Comparison of ENCODE assay signal across 8 cellular contexts in genomic region chr14:44846232-44846824, GRCh38.
DNase-seq lines count a peak whose midpoint lies in the region; ATAC-seq, FAIRE-seq and TF ChIP-seq lines count a peak whose summit lies in the region.

No MANE protein-coding gene starts in this region.

- WGBS in small intestine, 3 donors = 12 to 22% (median 19%) methylated on average over 4 of the region's 4 CpGs

- in situ Hi-C loops in HAP-1 (cut with MboI; ENCODE audit: low sequenced_read_pairs) = no loop called here

- H3K36me3 ChIP-seq in right atrium auricular region = no peaks in the 10 kb centered on the region
- H3K36me3 ChIP-seq in HAP-1 (replicated peaks) = no peaks in the 10 kb centered on the region
- H3K36me3 ChIP-seq in small intestine (ENCODE audit: control insufficient read depth in 2 of 2, insufficient read depth in 2 of 2, low read length in 2 of 2) = no peaks in the 10 kb centered on the region

- TF ChIP-seq CTCF in right atrium auricular region (IDR thresholded peaks at IDR 0.05) = peak; percentile 36 to 83

- peak; percentile 79 for FAIRE-seq in TTC549 (lab: Jason Lieb, UNC)
- FAIRE-seq in small intestine (lab: Jason Lieb, UNC) = peak; percentile 19

- H3K9me3 ChIP-seq in right atrium auricular region = no peaks in the 10 kb centered on the region
- no peaks in the 10 kb centered on the region for H3K9me3 ChIP-seq in HAP-1
- no peaks in the 10 kb centered on the region for H3K9me3 ChIP-seq in small intestine (ENCODE audit: control insufficient read depth, low read depth)

- H3K27ac ChIP-seq in right atrium auricular region (no peak overlapping the region), small intestine (ENCODE audit: low read depth in 1 of 2, low read length in 1 of 2) (no peak overlapping the region)

- H3K4me3 ChIP-seq in right atrium auricular region (no peak overlapping the region), HAP-1 (no peak overlapping the region), small intestine (ENCODE audit: low read depth in 1 of 2, low read length in 2 of 2) (no peak overlapping the region)

- no peak for DNase-seq in right atrium auricular region (ENCODE audit: low spot score)
- DNase-seq in left cardiac atrium = no peak
- peak; percentile 44 to 47 for DNase-seq in HAP-1 (ENCODE audit: low spot score in 2 of 2)
- DNase-seq in NCI-H1092 treated with DMSO at 0.1 percent for 48 hours (lab: John Stamatoyannopoulos, UW) = peak; percentile 76
- DNase-seq in glomerular endothelial cell (ENCODE audit: extremely low read depth, low read depth, low spot score) = peak; percentile 20
- peak; percentile 25 for DNase-seq in small intestine
- DNase-seq in stimulated activated naive CD4-positive, alpha-beta T cell treated with Interleukin-2 at 50 U/mL for 16 hours (lab: John Stamatoyannopoulos, UW) = no peak

- intact Hi-C loops in left cardiac atrium (cut with DNase I) = no loop called here

- H3K4me1 ChIP-seq in right atrium auricular region (no peaks in the 10 kb centered on the region), HAP-1 (no peaks in the 10 kb centered on the region), small intestine (ENCODE audit: control insufficient read depth in 2 of 2, insufficient read depth in 1 of 2, low read depth in 1 of 2, low read length in 1 of 2) (no peaks in the 10 kb centered on the region)

- no peak for ATAC-seq in left cardiac atrium

- H3K27me3 ChIP-seq in right atrium auricular region = no peaks in the 10 kb centered on the region
- H3K27me3 ChIP-seq in HAP-1 (ENCODE audit: low read depth) = no peaks in the 10 kb centered on the region
- no peaks in the 10 kb centered on the region for H3K27me3 ChIP-seq in small intestine (ENCODE audit: control insufficient read depth in 2 of 2, insufficient read depth in 2 of 2, low read length in 2 of 2)

Comparison
In these comparisons a context has a peak if more than half of its experiments do, and no peak if none do; other contexts are left out.
1. DNase-seq: peak in HAP-1 (2 of 2), NCI-H1092 treated with DMSO at 0.1 percent for 48 hours (single experiment), glomerular endothelial cell (single experiment) and small intestine (single experiment); none in right atrium auricular region (single experiment), left cardiac atrium (single experiment) and stimulated activated naive CD4-positive, alpha-beta T cell treated with Interleukin-2 at 50 U/mL for 16 hours (single experiment).